ENCODE assay signal across 8 cellular contexts in the genomic region with DNA sequence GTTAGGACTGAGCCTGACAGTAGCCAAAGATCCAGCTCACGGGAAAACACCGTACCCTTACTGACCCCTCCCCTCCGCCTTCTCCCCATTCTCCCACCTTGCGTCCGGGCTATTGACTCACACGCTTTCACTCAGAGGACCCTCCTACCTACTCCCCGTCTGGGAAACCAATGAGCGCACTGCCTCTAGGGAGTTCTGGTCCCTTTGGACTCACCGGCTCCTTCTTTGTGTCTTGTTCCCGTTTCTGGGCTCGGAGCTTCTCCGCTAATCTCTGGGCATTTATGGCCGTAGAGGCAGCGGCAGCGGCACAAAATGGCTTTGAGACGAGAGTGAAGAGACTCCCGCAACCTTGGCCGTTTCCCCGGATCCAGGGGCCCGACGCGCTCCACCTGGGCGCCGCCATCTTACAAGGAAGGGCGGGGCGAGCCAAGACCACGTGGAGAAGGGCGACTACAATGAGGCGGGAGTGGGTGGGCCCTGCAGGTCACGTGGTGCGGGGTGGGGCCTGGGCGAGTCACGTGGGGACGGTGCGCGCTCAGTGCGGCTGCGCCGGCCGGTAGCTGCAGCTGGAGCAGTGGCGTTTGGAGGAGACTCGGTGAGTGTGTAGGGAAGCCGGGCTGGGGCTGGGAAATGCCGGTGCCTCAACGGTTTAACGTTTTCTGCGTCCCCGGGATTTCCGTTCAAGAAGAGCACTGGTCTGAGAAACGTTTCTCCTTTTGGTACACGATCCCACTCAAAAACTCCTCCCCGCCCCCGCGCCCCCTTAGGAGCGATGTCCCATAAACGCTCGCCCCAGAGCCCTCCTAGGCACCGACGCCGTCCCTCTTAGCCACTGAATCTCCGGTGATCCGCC. TPM values are rescaled to one million over a fixed set of nuclear protein-coding genes. Genes with fewer than 3 reads are reported as not detected.
DNase-seq lines count a peak whose midpoint lies in the region; ATAC-seq and TF ChIP-seq lines count a peak whose summit lies in the region.

TSS of gene FAM118B (plus strand) at position 547 of the 853 bp plus-strand sequence. CDS start 23,220 bp downstream, outside the sequence.
TSS of gene RPUSD4 (minus strand) at position 415 of the 853 bp plus-strand sequence. CDS start at position 403, 12 bp downstream.

- peak; percentile 95 for ATAC-seq in HG02852 (IDR thresholded peaks at IDR 0.05; ENCODE audit: unreplicated experiment)

- no peak for TF ChIP-seq CTCF in GM13976 (IDR thresholded peaks at IDR 0.05; ENCODE audit: borderline replicate concordance, control extremely low read depth, extremely low read depth, insufficient read depth, missing control alignments)
- peak in 1 of 5 experiments; percentile 12 for TF ChIP-seq CTCF in transverse colon (IDR thresholded peaks at IDR 0.05)

- TF ChIP-seq EP300 in transverse colon (IDR thresholded peaks at IDR 0.05; ENCODE audit: low read depth), result no peak

- H3K27me3 ChIP-seq in adipocyte (replicated peaks; ENCODE audit: control insufficient read depth, insufficient read depth, low read length) (no peaks in the 10 kb centered on the region), transverse colon (no peaks in the 10 kb centered on the region)

- H3K9me3 ChIP-seq in adipocyte (ENCODE audit: control insufficient read depth, low read length), result no peaks in the 10 kb centered on the region
- H3K9me3 ChIP-seq in transverse colon, result no peaks in the 10 kb centered on the region

- H3K36me3 ChIP-seq in adipocyte (ENCODE audit: control insufficient read depth, insufficient read depth, low read length, severe bottlenecking), result peaks cover 22% of the 10 kb centered on the region
- peaks cover 0 to 12% (median under 1%) of the 10 kb centered on the region in 4 donors for H3K36me3 ChIP-seq in transverse colon

- peak; percentile 90 for TF ChIP-seq POLR2A in transverse colon (IDR thresholded peaks at IDR 0.05)

- H3K4me3 ChIP-seq in adipocyte (ENCODE audit: low read length) (peak within 1 kb of the TSS; percentile 98), transverse colon (peak within 1 kb of the TSS; percentile 71 to 92 (median 80))

- intact Hi-C loops in cardiac septum (cut with DNase I), result loop anchor here (1.0 to 10.0 kb wide), 3 partner anchors 57 to 617 kb away; partner anchors contain the start of genes SRPRA, STT3A and TIRAP
- intact Hi-C loops in transverse colon (cut with DNase I; ENCODE audit: low total_unique reads), result no loop called here

- in situ Hi-C loops in GM13976 (cut with MboI; ENCODE audit: low sequenced_read_pairs, unreplicated experiment), result no loop called here
- in situ Hi-C loops in transverse colon (cut with MboI; ENCODE audit: low pct_ligation_motif_present in 1 of 4, low pct_unique_long_range_greater_than_20kb in 1 of 4, low sequenced_read_pairs in 3 of 4), result loop anchor here in 2 of 4 donors (25.0 kb wide), 2 partner anchors 599 to 624 kb away; partner anchors contain the start of gene STT3A (in 1 of the 2)

- peak; percentile 99 for DNase-seq in GM13976 (ENCODE audit: low spot score)
- DNase-seq in NCI-H1436 treated with DMSO at 0.1 percent for 48 hours (lab: John Stamatoyannopoulos, UW), result peak; percentile 61
- peak; percentile 98 for DNase-seq in T follicular helper cell (ENCODE audit: low read depth)
- DNase-seq in adipocyte (ENCODE audit: low read depth), result peak; percentile 100
- DNase-seq in cardiac septum (ENCODE audit: low spot score), result peak; percentile 99
- peak; percentile 94 for DNase-seq in pons (ENCODE audit: low spot score)
- DNase-seq in transverse colon, result peak; percentile 99

- H3K4me1 ChIP-seq in adipocyte (ENCODE audit: control insufficient read depth, insufficient read depth, low read length) (peaks cover 29% of the 10 kb centered on the region), transverse colon (peaks cover 0 to 44% (median 28%) of the 10 kb centered on the region in 4 donors)

- peak within 1 kb of the TSS; percentile 93 for H3K9ac ChIP-seq in adipocyte (ENCODE audit: low read length)

- peak within 1 kb of the TSS; percentile 83 to 88 (median 84) for H3K27ac ChIP-seq in transverse colon

- WGBS in transverse colon (ENCODE audit: low coverage in 1 of 2), 2 donors, result 1% methylated on average over 60 of the region's 62 CpGs; no CpG with 5 or more reads in 1 of the 2 donors

RNA-seq across cellular contexts. Expression of gene FAM118B, which starts in this region (rescaled TPM):
- total RNA-seq in cardiac septum (22.3 TPM), transverse colon (10 to 100 TPM; 13.7 to 54.5 (median 47.3) TPM)

RNA-seq across cellular contexts. Expression of gene RPUSD4, which starts in this region (rescaled TPM):
- total RNA-seq in cardiac septum (32.2 TPM), transverse colon (10 to 100 TPM; 11.1 to 20.3 (median 12.6) TPM)

Comparison
In these comparisons a context has a peak if more than half of its experiments do, and no peak if none do; other contexts are left out.
1. Peak in every context shown above with its lines: DNase-seq, ATAC-seq, H3K4me3 ChIP-seq and H3K27ac ChIP-seq.